Comparison of ENCODE assay signal across 8 cellular contexts in genomic region chr4:13656569-13656988, GRCh38. TPM values are rescaled to one million over a fixed set of nuclear protein-coding genes. Genes with fewer than 3 reads are reported as not detected.
DNase-seq lines count a peak whose midpoint lies in the region; ATAC-seq, FAIRE-seq and TF ChIP-seq lines count a peak whose summit lies in the region.

No MANE protein-coding gene starts in this region.

- H3K27me3 ChIP-seq in AG04450 (ENCODE audit: control insufficient read depth, insufficient read depth, low read length) (no peaks in the 10 kb centered on the region), bronchial epithelial cell (ENCODE audit: control insufficient read depth, insufficient read depth, low read length) (no peaks in the 10 kb centered on the region), kidney epithelial cell (ENCODE audit: control insufficient read depth, insufficient read depth, low read length) (no peaks in the 10 kb centered on the region)

- no peaks in the 10 kb centered on the region for H3K36me3 ChIP-seq in bronchial epithelial cell (ENCODE audit: control insufficient read depth, insufficient read depth, low read length)
- no peaks in the 10 kb centered on the region for H3K36me3 ChIP-seq in kidney epithelial cell (ENCODE audit: control insufficient read depth, insufficient read depth, low read length)

- no peak for FAIRE-seq in bronchial epithelial cell (lab: Jason Lieb, UNC)

- peak overlapping the region; percentile 50 for H3K4me3 ChIP-seq in AG04450 (ENCODE audit: low read depth, low read length)
- peak overlapping the region; percentile 41 for H3K4me3 ChIP-seq in WI38 (ENCODE audit: low read depth, low read length)
- peak overlapping the region; percentile 11 for H3K4me3 ChIP-seq in bronchial epithelial cell (ENCODE audit: low read depth, low read length)
- H3K4me3 ChIP-seq in kidney epithelial cell (ENCODE audit: low read depth, low read length) = no peak overlapping the region

- DNase-seq in AG04450 (ENCODE audit: low read depth, low spot score) = peak; percentile 49
- DNase-seq in NCI-H1092 (lab: John Stamatoyannopoulos, UW) = peak; percentile 15
- DNase-seq in bronchial epithelial cell (ENCODE audit: low read depth) = peak; percentile 54
- DNase-seq in kidney epithelial cell (ENCODE audit: low read depth) = no peak
- peak; percentile 83 for DNase-seq in stimulated activated CD4-positive, alpha-beta T cell treated with anti-CD3 and anti-CD28 coated beads, Interleukin-15, amount 100 ng/mL, for 24 hours

- CTCF ChIA-PET in AG04450 (lab: Charles Lee) = interaction anchor here (0.6 to 5.4 kb wide), 55 partner anchors 9 to 1543 kb away, joined by 3 to 89 read pairs (median 4); partner anchors contain the start of gene BOD1L1

- no peaks in the 10 kb centered on the region for H3K9me3 ChIP-seq in AG04450 (ENCODE audit: control insufficient read depth, insufficient read depth, low read length)

- TF ChIP-seq CTCF in AG04450 (IDR thresholded peaks at IDR 0.05; ENCODE audit: low read depth, low read length) = peak; percentile 85
- peak; percentile 82 for TF ChIP-seq CTCF in WI38 (IDR thresholded peaks at IDR 0.05; ENCODE audit: low read depth, low read length)
- peak; percentile 71 for TF ChIP-seq CTCF in bronchial epithelial cell (IDR thresholded peaks at IDR 0.05; ENCODE audit: insufficient read depth, low read length, severe bottlenecking)
- peak; percentile 86 for TF ChIP-seq CTCF in kidney epithelial cell (IDR thresholded peaks at IDR 0.05; ENCODE audit: insufficient read depth, low read length, poor library complexity, severe bottlenecking)

- no peak overlapping the region for H3K27ac ChIP-seq in AG04450 (ENCODE audit: low read depth, low read length)

- ATAC-seq in GM18909 (IDR thresholded peaks at IDR 0.05; ENCODE audit: poor library complexity, unreplicated experiment) (peak; percentile 35), GM21423 (IDR thresholded peaks at IDR 0.05; ENCODE audit: unreplicated experiment) (no peak)

- POLR2A ChIA-PET in AG04450 (lab: Yijun Ruan, JAX) = interaction anchor here (0.7 kb wide), 1 partner anchor 236 kb away, joined by 3 read pairs; no protein-coding TSS in a partner anchor

RNA-seq across cellular contexts. Expression of gene BOD1L1, which starts 29.1 kb away (rescaled TPM):
- polyA plus RNA-seq in AG04450 (2011; rRNA removed) = 17.9 and 23.1 TPM in 2 replicates
- 25.3 and 38.5 TPM in 2 replicates for polyA minus RNA-seq in AG04450 (2011; rRNA and poly(A)+ RNA removed)
- total RNA-seq in bronchial epithelial cell (18.4 and 29.1 TPM in 2 replicates), kidney epithelial cell (28.7 and 35.2 TPM in 2 replicates)
